In genomic region chr5:42879267-42879666, GRCh38 we compare ENCODE assay signal across 21 cellular contexts.
"Had no signal": no experiment of that assay in that cellular context is flagged by ENCODE, and none has a peak within 500 bp of the region (broad histone marks: within the 10 kb centered on the region; RNA-seq: fewer than 3 reads in every experiment).

No MANE protein-coding gene starts in this region.

- H3K9me3 ChIP-seq: ascending aorta, gastrocnemius medialis, left ventricle myocardium inferior, ovary, sigmoid colon, spleen, thyroid gland, uterus had no signal

- H3K36me3 ChIP-seq: ascending aorta, gastrocnemius medialis, left ventricle myocardium inferior, ovary, sigmoid colon, spleen, thyroid gland, uterus had no signal

- H3K27ac ChIP-seq: ascending aorta, gastrocnemius medialis, left ventricle myocardium inferior, sigmoid colon, thyroid gland, uterus had no signal

- H3K36me3 Mint-ChIP-seq: memory B cell; naive thymus-derived CD8-positive, alpha-beta T cell had no signal

- H3K27ac Mint-ChIP-seq: activated CD4-positive, alpha-beta T cell treated with anti-CD3 and anti-CD28 coated beads, Interleukin-2, amount 10 ng/mL, durations not matched to agents 7 days and 5 days; activated CD8-positive, alpha-beta T cell treated with anti-CD3 and anti-CD28 coated beads, Interleukin-2, amount 10 ng/mL, durations not matched to agents 7 days and 5 days; activated naive CD4-positive, alpha-beta T cell treated with anti-CD3 and anti-CD28 coated beads for 36 hours; activated T-cell treated with anti-CD3 and anti-CD28 coated beads, Interleukin-2, amount 50 U/mL, for 24 hours; activated T-helper 2 cell treated with anti-CD3 and anti-CD28 coated beads, Interferon-gamma antibody, Interleukin-2, Interleukin-4, amounts not matched to agents 10 μg/mL and 5 μg/mL and 100 μg/mL, durations not matched to agents 14 hours and 24 hours and 36 hours; memory B cell; naive thymus-derived CD8-positive, alpha-beta T cell had no signal

- DNase-seq: activated CD4-positive, alpha-beta T cell treated with anti-CD3 and anti-CD28 coated beads, Interleukin-2, amount 10 ng/mL, durations not matched to agents 7 days and 5 days; activated CD8-positive, alpha-beta T cell treated with anti-CD3 and anti-CD28 coated beads, Interleukin-2, amount 10 ng/mL, durations not matched to agents 7 days and 5 days; activated naive CD4-positive, alpha-beta T cell treated with anti-CD3 and anti-CD28 coated beads for 36 hours; activated T-cell treated with anti-CD3 and anti-CD28 coated beads, Interleukin-2, amount 50 U/mL, for 24 hours; effector CD4-positive, alpha-beta T cell; gastrocnemius medialis; head of caudate nucleus; kidney; left ventricle myocardium inferior; naive thymus-derived CD8-positive, alpha-beta T cell; ovary; sigmoid colon; spleen; stimulated activated naive CD4-positive, alpha-beta T cell; T1000; thyroid gland; uterus had no signal

- H3K4me3 ChIP-seq: ascending aorta, gastrocnemius medialis, left ventricle myocardium inferior, ovary, sigmoid colon, spleen, thyroid gland, uterus had no signal

- H3K27me3 ChIP-seq: ascending aorta, gastrocnemius medialis, ovary, sigmoid colon, spleen, thyroid gland, uterus had no signal

- H3K4me1 ChIP-seq: gastrocnemius medialis, sigmoid colon, uterus had no signal

- H3K27me3 Mint-ChIP-seq: activated T-cell treated with anti-CD3 and anti-CD28 coated beads, Interleukin-2, amount 50 U/mL, for 24 hours; naive thymus-derived CD8-positive, alpha-beta T cell had no signal

- H3K9me3 Mint-ChIP-seq: activated CD4-positive, alpha-beta T cell treated with anti-CD3 and anti-CD28 coated beads, Interleukin-2, amount 10 ng/mL, durations not matched to agents 7 days and 5 days; activated naive CD4-positive, alpha-beta T cell treated with anti-CD3 and anti-CD28 coated beads for 36 hours; activated T-cell treated with anti-CD3 and anti-CD28 coated beads, Interleukin-2, amount 50 U/mL, for 24 hours; activated T-helper 2 cell treated with anti-CD3 and anti-CD28 coated beads, Interferon-gamma antibody, Interleukin-2, Interleukin-4, amounts not matched to agents 10 μg/mL and 5 μg/mL and 100 μg/mL, durations not matched to agents 14 hours and 24 hours and 36 hours; memory B cell; naive thymus-derived CD8-positive, alpha-beta T cell had no signal

- ATAC-seq: activated CD8-positive, alpha-beta T cell treated with anti-CD3 and anti-CD28 coated beads, Interleukin-2, amount 10 ng/mL, durations not matched to agents 7 days and 5 days; esophagus mucosa; gastrocnemius medialis; naive thymus-derived CD8-positive, alpha-beta T cell had no signal

- H3K4me3 Mint-ChIP-seq: activated CD4-positive, alpha-beta T cell treated with anti-CD3 and anti-CD28 coated beads, Interleukin-2, amount 10 ng/mL, durations not matched to agents 7 days and 5 days; activated CD8-positive, alpha-beta T cell treated with anti-CD3 and anti-CD28 coated beads, Interleukin-2, amount 10 ng/mL, durations not matched to agents 7 days and 5 days; activated naive CD4-positive, alpha-beta T cell treated with anti-CD3 and anti-CD28 coated beads for 36 hours; activated T-cell treated with anti-CD3 and anti-CD28 coated beads, Interleukin-2, amount 50 U/mL, for 24 hours; memory B cell; naive thymus-derived CD8-positive, alpha-beta T cell had no signal
